Comparison of ENCODE assay signal across 9 cellular contexts in the genomic region with DNA sequence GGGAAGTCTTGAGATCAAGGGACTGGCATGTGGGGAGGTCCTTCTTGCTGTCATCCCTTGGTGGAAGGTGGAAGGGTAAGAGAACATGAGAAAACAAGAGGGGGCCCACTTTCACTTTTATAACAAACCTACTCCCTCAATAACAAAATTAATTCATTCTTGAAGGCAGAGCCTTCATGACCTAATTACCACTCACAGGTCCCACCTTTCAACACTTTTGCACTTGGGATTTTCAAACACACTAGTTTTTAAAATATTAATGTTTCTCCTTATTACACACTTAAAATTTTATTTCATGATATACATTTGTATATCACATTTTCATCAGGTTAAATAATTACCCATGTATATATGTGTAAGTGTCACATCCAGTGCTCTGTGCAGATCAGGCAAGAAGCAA. TPM values are rescaled to one million over a fixed set of nuclear protein-coding genes. Genes with fewer than 3 reads are reported as not detected.
DNase-seq lines count a peak whose midpoint lies in the region; ATAC-seq, FAIRE-seq and TF ChIP-seq lines count a peak whose summit lies in the region.
"Had no signal": no experiment of that assay in that cellular context is flagged by ENCODE, and none has a peak within 500 bp of the region (broad histone marks: within the 10 kb centered on the region; RNA-seq: fewer than 3 reads in every experiment).

No MANE protein-coding gene starts in this region.

- H3K9me3 Mint-ChIP-seq in astrocyte (ENCODE audit: unreplicated experiment) = no peaks in the 10 kb centered on the region

- CTCF ChIA-PET in HepG2 (lab: Yijun Ruan, JAX; ENCODE audit: low intra/inter-chr PET ratio, low total read pairs) = no interaction called here

- intact Hi-C loops in HepG2 (cut with micrococcal nuclease; ENCODE audit: unreplicated experiment) (no loop called here), right lobe of liver (cut with DNase I) (no loop called here), lower lobe of right lung (cut with DNase I) (no loop called here), uterus (cut with DNase I; ENCODE audit: low total_unique reads) (no loop called here)

- H3K36me3 Mint-ChIP-seq in astrocyte (ENCODE audit: low read depth, unreplicated experiment) = no peaks in the 10 kb centered on the region

- H4K20me1 ChIP-seq in HepG2 (ENCODE audit: insufficient read depth, low read length) (no peaks in the 10 kb centered on the region), astrocyte (ENCODE audit: insufficient read depth, low read length) (peaks cover 18% of the 10 kb centered on the region)

- BruUV-seq in HepG2 (replicated peaks; lab: Mats Ljungman, UMichigan) = no TSS peak

- peak overlapping the region; percentile 99 for H3K27ac Mint-ChIP-seq in astrocyte (ENCODE audit: unreplicated experiment)

- H3K9me3 ChIP-seq in HepG2 (ENCODE audit: low read length) = no peaks in the 10 kb centered on the region
- H3K9me3 ChIP-seq in right lobe of liver = no peaks in the 10 kb centered on the region
- H3K9me3 ChIP-seq in astrocyte (ENCODE audit: insufficient read depth, low read depth, low read length) = no peaks in the 10 kb centered on the region
- H3K9me3 ChIP-seq in lower lobe of right lung = no peaks in the 10 kb centered on the region
- H3K9me3 ChIP-seq in uterus = no peaks in the 10 kb centered on the region

- H3K36me3 ChIP-seq in HepG2 (replicated peaks in 1 of 2; ENCODE audit: control insufficient read depth in 1 of 2, insufficient read depth in 2 of 2, low read length in 2 of 2) (no peaks in the 10 kb centered on the region), right lobe of liver (no peaks in the 10 kb centered on the region), astrocyte (ENCODE audit: insufficient read depth, low read length) (no peaks in the 10 kb centered on the region), lower lobe of right lung (no peaks in the 10 kb centered on the region), uterus (no peaks in the 10 kb centered on the region)

- peaks cover 44% of the 10 kb centered on the region for H3K4me1 ChIP-seq in HepG2 (ENCODE audit: insufficient read depth, low read length)
- H3K4me1 ChIP-seq in right lobe of liver = peaks cover 0 to 33% (median 5%) of the 10 kb centered on the region in 4 donors
- peaks cover 19% of the 10 kb centered on the region for H3K4me1 ChIP-seq in astrocyte (ENCODE audit: insufficient read depth, low read length)
- peaks cover 46% of the 10 kb centered on the region for H3K4me1 ChIP-seq in lower lobe of right lung
- peaks cover 0 to 10% of the 10 kb centered on the region in 2 donors for H3K4me1 ChIP-seq in uterus

- no peak for TF ChIP-seq EP300 in HepG2 (IDR thresholded peaks at IDR 0.05; ENCODE audit: low read depth in 2 of 2, low read length in 2 of 2)
- TF ChIP-seq EP300 in HepG2 (CRISPR knock-in tag; IDR thresholded peaks at IDR 0.05; ENCODE audit: borderline replicate concordance) = no peak

- peak overlapping the region; percentile 96 for H3K4me3 Mint-ChIP-seq in astrocyte (ENCODE audit: unreplicated experiment)

- peak overlapping the region; percentile 98; the same call in 1 of the 2 replicates for H3K9ac ChIP-seq in HepG2 (ENCODE audit: insufficient read depth, low read depth, low read length)
- H3K9ac ChIP-seq in astrocyte (ENCODE audit: low read length) = peak overlapping the region; percentile 99

- H3K27ac ChIP-seq in HepG2 (ENCODE audit: extremely low read length, insufficient read depth, low read length) (peak overlapping the region; percentile 97), right lobe of liver (peak overlapping the region in 1 of 3 donors; percentile 5), astrocyte (ENCODE audit: low read depth, low read length) (no peak overlapping the region), lower lobe of right lung (peak overlapping the region; percentile 100), uterus (peak overlapping the region; percentile 99 to 100)

- in situ Hi-C loops in HepG2 (cut with HindIII; ENCODE audit: extremely low pct_ligation_motif_present, low pct_unique_long_range_greater_than_20kb) = no loop called here

- no peak for TF ChIP-seq POLR2A in HepG2 (IDR thresholded peaks at IDR 0.05; ENCODE audit: insufficient read depth in 1 of 2, low read depth in 2 of 2, low read length in 2 of 2)
- no peak for TF ChIP-seq POLR2A in right lobe of liver (IDR thresholded peaks at IDR 0.05)
- TF ChIP-seq POLR2A in uterus (IDR thresholded peaks at IDR 0.05) = no peak

- no peak for TF ChIP-seq RAD21 in HepG2 (CRISPR knock-in tag; IDR thresholded peaks at IDR 0.05)

- TF ChIP-seq CTCF in HepG2 (CRISPR knock-in tag; IDR thresholded peaks at IDR 0.05) (no peak), right lobe of liver (IDR thresholded peaks at IDR 0.05) (no peak), astrocyte (IDR thresholded peaks at IDR 0.05; ENCODE audit: insufficient read depth, low read depth, low read length) (no peak), lower lobe of right lung (IDR thresholded peaks at IDR 0.05) (no peak), uterus (IDR thresholded peaks at IDR 0.05) (no peak)

- POLR2A ChIA-PET in HepG2 (lab: Yijun Ruan, JAX) = no interaction called here

- H2AFZ ChIP-seq in HepG2 (ENCODE audit: low read length) (no peak overlapping the region), astrocyte (ENCODE audit: low read depth, low read length) (no peak overlapping the region)

- DNase-seq in HepG2 (ENCODE audit: low spot score) (no peak), right lobe of liver (no peak), astrocyte (ENCODE audit: low read depth) (no peak), lower lobe of right lung (no peak), uterus (no peak), kidney glomerular epithelial cell (lab: John Stamatoyannopoulos, UW) (no peak), anterior cingulate cortex (lab: John Stamatoyannopoulos, UW) (no peak)

- H3K27me3 ChIP-seq in HepG2 (ENCODE audit: control insufficient read depth in 1 of 2, insufficient read depth in 2 of 2, low read length in 2 of 2) (no peaks in the 10 kb centered on the region; a peak in 1 of 5 replicates), right lobe of liver (no peaks in the 10 kb centered on the region), astrocyte (ENCODE audit: insufficient read depth, low read length) (no peaks in the 10 kb centered on the region), lower lobe of right lung (ENCODE audit: low read depth) (no peaks in the 10 kb centered on the region), uterus (no peaks in the 10 kb centered on the region)

- H3K79me2 ChIP-seq in HepG2 (ENCODE audit: insufficient read depth, low read length) (peaks cover 55% of the 10 kb centered on the region), astrocyte (ENCODE audit: insufficient read depth, low read length) (peaks cover 59% of the 10 kb centered on the region)

- peaks cover 23% of the 10 kb centered on the region for H3K4me1 Mint-ChIP-seq in astrocyte (ENCODE audit: low read depth, unreplicated experiment)

- H3K4me3 ChIP-seq in HepG2 (replicated peaks in 1 of 3; ENCODE audit: insufficient read depth in 1 of 3, low read depth in 2 of 3, low read length in 3 of 3) = peak overlapping the region in 2 of 3 experiments; percentile 87 to 88; a peak in 5 of 6 replicates
- no peak overlapping the region for H3K4me3 ChIP-seq in right lobe of liver
- peak overlapping the region; percentile 82 for H3K4me3 ChIP-seq in astrocyte (ENCODE audit: insufficient read depth, low read depth, low read length)
- peak overlapping the region; percentile 86 for H3K4me3 ChIP-seq in lower lobe of right lung
- H3K4me3 ChIP-seq in uterus = peak overlapping the region in 1 of 2 donors; percentile 99

- FAIRE-seq in HepG2 (lab: Jason Lieb, UNC) (no peak), astrocyte (lab: Jason Lieb, UNC) (no peak)
- FAIRE-seq: HTR-8/SVneo had no signal

- H3K27me3 Mint-ChIP-seq in astrocyte (ENCODE audit: low read depth, unreplicated experiment) = no peaks in the 10 kb centered on the region

- no peak for ATAC-seq in HepG2
- no peak for ATAC-seq in right lobe of liver
- ATAC-seq in lower lobe of right lung = no peak
- ATAC-seq in GM18858 (IDR thresholded peaks at IDR 0.05; ENCODE audit: unreplicated experiment) = no peak

- H3K4me2 ChIP-seq in HepG2 (ENCODE audit: low read depth, low read length) (peak overlapping the region; percentile 84), astrocyte (ENCODE audit: low read length) (peak overlapping the region; percentile 97)

RNA-seq across cellular contexts. Expression of gene ST7, which starts 2.0 kb away (rescaled TPM):
- 19.4 and 23.5 TPM in 2 replicates for total RNA-seq in HepG2 (2016; rRNA removed; fragmentation: Illumina TruSeq; extraction: Trizol)
- total RNA-seq in HepG2 (2016; cell fraction: cytosol; rRNA removed; fragmentation: Illumina TruSeq; extraction: Trizol; ENCODE audit: low read depth) = 28.3 and 28.8 TPM in 2 replicates
- total RNA-seq in HepG2 (2016; cell fraction: insoluble cytoplasmic fraction; rRNA removed; fragmentation: Illumina TruSeq; extraction: Trizol) = 17.6 and 21.2 TPM in 2 replicates
- 41.5 and 54.6 TPM in 2 replicates for total RNA-seq in HepG2 (2016; cell fraction: membrane; rRNA removed; fragmentation: Illumina TruSeq; extraction: Trizol)
- 28.2 and 31.4 TPM in 2 replicates for total RNA-seq in HepG2 (2016; cell fraction: nucleus; rRNA removed; fragmentation: Illumina TruSeq; extraction: Trizol)
- 15.4 and 17.3 TPM in 2 replicates for polyA plus RNA-seq in HepG2 (2011; rRNA removed)
- 9.8 and 14.0 TPM in 2 replicates for polyA plus RNA-seq in HepG2 (2011; cell fraction: cytosol; rRNA removed)
- polyA plus RNA-seq in HepG2 (2011; cell fraction: nucleus; rRNA removed) = 10.7 and 11.0 TPM in 2 replicates
- polyA plus RNA-seq in HepG2 (2012) = 10.8 and 12.8 TPM in 2 replicates
- 36.8 and 37.8 TPM in 2 replicates for polyA plus RNA-seq in HepG2 (2016; cell fraction: cytosol; fragmentation: Illumina TruSeq; extraction: Trizol; ENCODE audit: low read depth)
- 22.0 and 24.7 TPM in 2 replicates for polyA plus RNA-seq in HepG2 (2016; cell fraction: insoluble cytoplasmic fraction; fragmentation: Illumina TruSeq; extraction: Trizol; ENCODE audit: low read depth)
- 45.3 and 51.8 TPM in 2 replicates for polyA plus RNA-seq in HepG2 (2016; cell fraction: membrane; fragmentation: Illumina TruSeq; extraction: Trizol; ENCODE audit: low read depth)
- 22.5 and 23.7 TPM in 2 replicates for polyA plus RNA-seq in HepG2 (2016; cell fraction: nucleus; fragmentation: Illumina TruSeq; extraction: Trizol; ENCODE audit: insufficient read depth, low read depth)
- 13.2 and 58.2 TPM in 2 replicates for polyA minus RNA-seq in HepG2 (2011; rRNA and poly(A)+ RNA removed; ENCODE audit: low replicate concordance)
- 15.7 and 18.9 TPM in 2 replicates for polyA minus RNA-seq in HepG2 (2011; cell fraction: cytosol; rRNA and poly(A)+ RNA removed)
- polyA minus RNA-seq in HepG2 (2011; cell fraction: nucleus; rRNA and poly(A)+ RNA removed) = 45.2 and 45.3 TPM in 2 replicates
- 10 to 100 TPM; 17.4 to 29.9 (median 22.4) TPM for total RNA-seq in right lobe of liver
- total RNA-seq in astrocyte = 37.9 and 39.3 TPM in 2 replicates
- 51.1 TPM for total RNA-seq in lower lobe of right lung
- 10 to 100 TPM; 27.4 to 41.0 (median 31.4) TPM for total RNA-seq in uterus

Comparison
In these comparisons a context has a peak if more than half of its experiments do, and no peak if none do; other contexts are left out.
1. H3K4me3 ChIP-seq: peak in HepG2 (2 of 3), astrocyte (single experiment) and lower lobe of right lung (single experiment); none in right lobe of liver (0 of 3).